Comparison of ENCODE assay signal across 12 cellular contexts in the genomic region with DNA sequence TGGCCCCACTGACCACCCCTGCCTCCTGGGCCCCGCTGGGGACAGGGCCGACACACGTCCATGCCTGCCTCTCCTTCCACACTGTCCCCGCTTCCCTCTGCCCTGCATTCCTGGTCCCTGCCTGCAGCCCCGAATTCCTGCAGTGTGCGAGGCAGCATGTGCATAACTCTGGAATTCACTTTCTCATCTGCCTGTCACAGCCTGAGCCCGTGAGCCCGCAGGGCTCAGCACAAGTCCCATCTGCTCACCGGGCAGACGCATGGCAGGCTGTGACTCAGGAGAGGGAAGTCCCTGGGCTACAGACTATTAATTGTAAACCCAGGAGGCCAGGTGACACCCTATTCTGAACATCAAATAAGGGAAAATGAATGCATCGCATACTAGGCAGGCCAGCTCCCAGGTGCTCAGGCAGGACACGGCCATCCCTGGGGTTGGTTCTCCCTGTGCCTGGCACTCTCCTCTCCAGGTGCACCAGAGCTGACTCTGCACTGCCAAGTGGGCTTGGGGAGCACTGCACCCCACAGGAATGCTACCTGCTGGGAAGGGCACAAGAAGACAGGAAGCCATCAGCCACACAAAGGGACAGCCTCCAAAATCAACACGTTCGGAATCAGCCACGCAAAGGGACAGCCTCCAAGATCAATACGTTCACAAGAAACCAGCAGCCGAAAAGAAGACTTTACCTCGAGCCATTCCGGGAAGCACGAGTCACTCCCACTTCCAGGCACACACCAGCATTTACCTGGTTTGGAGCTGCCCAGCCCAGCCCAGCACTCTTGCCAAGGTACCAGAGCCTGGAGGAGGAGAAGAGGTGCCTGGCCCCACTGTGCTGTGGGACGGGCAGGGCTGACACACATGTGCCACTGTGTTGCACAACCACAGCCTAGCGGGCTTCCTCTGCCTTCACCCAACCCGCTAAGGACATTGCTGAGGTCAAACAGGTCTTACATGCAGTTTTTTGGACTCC.
DNase-seq lines count a peak whose midpoint lies in the region; ATAC-seq and TF ChIP-seq lines count a peak whose summit lies in the region.
"Had no signal": no experiment of that assay in that cellular context is flagged by ENCODE, and none has a peak within 500 bp of the region (broad histone marks: within the 10 kb centered on the region; RNA-seq: fewer than 3 reads in every experiment).

No MANE protein-coding gene starts in this region.

- H3K4me3 ChIP-seq in esophagus squamous epithelium (peak overlapping the region in 1 of 4 donors; percentile 1), psoas muscle (no peak overlapping the region)

- TF ChIP-seq POLR2A in esophagus squamous epithelium (IDR thresholded peaks at IDR 0.05) = no peak

- ATAC-seq in psoas muscle = peak; percentile 50 to 65 (median 62)
- ATAC-seq in HG03460 (IDR thresholded peaks at IDR 0.05; ENCODE audit: unreplicated experiment) = no peak

- peaks cover 16 to 56% (median 34%) of the 10 kb centered on the region in 3 donors for H3K4me1 ChIP-seq in esophagus squamous epithelium
- peaks cover 27% of the 10 kb centered on the region for H3K4me1 ChIP-seq in psoas muscle

- TF ChIP-seq CTCF in esophagus squamous epithelium (IDR thresholded peaks at IDR 0.05) (peak in 2 of 6 experiments; percentile 10 to 19), psoas muscle (IDR thresholded peaks at IDR 0.05) (no peak)

- H3K27me3 ChIP-seq in esophagus squamous epithelium (peaks cover 0 to 61% (median 0%) of the 10 kb centered on the region in 4 donors), psoas muscle (ENCODE audit: insufficient read depth in 3 of 3, low read length in 2 of 3) (no peaks in the 10 kb centered on the region)

- in situ Hi-C loops in G401 (cut with HindIII; ENCODE audit: low sequenced_read_pairs) = no loop called here

- H3K27ac ChIP-seq in esophagus squamous epithelium = peak overlapping the region; percentile 57 to 90 (median 82)
- H3K27ac ChIP-seq in psoas muscle = peak overlapping the region; percentile 53

- WGBS in esophagus squamous epithelium, 2 donors = 41 to 56% methylated on average over 17 of the region's 23 CpGs
- 84 to 88% (median 87%) methylated on average over 23 of the region's 23 CpGs for WGBS in psoas muscle, 3 donors

- no peaks in the 10 kb centered on the region for H3K36me3 ChIP-seq in esophagus squamous epithelium
- H3K36me3 ChIP-seq in psoas muscle (ENCODE audit: insufficient read depth in 1 of 2, low read depth in 1 of 2) = no peaks in the 10 kb centered on the region

- H3K9me3 ChIP-seq in esophagus squamous epithelium (no peaks in the 10 kb centered on the region), psoas muscle (no peaks in the 10 kb centered on the region)

- DNase-seq in G401 (ENCODE audit: low spot score) (peak; percentile 52), NCI-H510A treated with DMSO at 0.1 percent for 48 hours (lab: John Stamatoyannopoulos, UW) (peak; percentile 31), esophagus squamous epithelium (lab: John Stamatoyannopoulos, UW) (no peak), psoas muscle (no peak), GM19238 (ENCODE audit: insufficient read length, low spot score) (no peak), SKM-1 treated with dmso at 0.1 percent for 144 hours (lab: John Stamatoyannopoulos, UW; ENCODE audit: unreplicated experiment) (no peak), LoVo (ENCODE audit: low spot score) (no peak)
- DNase-seq: activated B cell treated with CpG ODN at 0.5 μM for 24 hours, caudate nucleus, GOT3, Kasumi-1 had no signal

- intact Hi-C loops in esophagus squamous epithelium (cut with DNase I) (no loop called here), psoas muscle (cut with DNase I) (loop anchor here in 1 of 2 donors (5.0 kb wide), 1 partner anchor 48 kb away; no protein-coding TSS in a partner anchor)

Comparison
In these comparisons a context has a peak if more than half of its experiments do, and no peak if none do; other contexts are left out.
1. DNase-seq: peak in G401 (single experiment) and NCI-H510A treated with DMSO at 0.1 percent for 48 hours (single experiment); none in esophagus squamous epithelium (single experiment), psoas muscle (0 of 2), GM19238 (single experiment), SKM-1 treated with dmso at 0.1 percent for 144 hours (single experiment) and LoVo (single experiment).